In the genomic region with DNA sequence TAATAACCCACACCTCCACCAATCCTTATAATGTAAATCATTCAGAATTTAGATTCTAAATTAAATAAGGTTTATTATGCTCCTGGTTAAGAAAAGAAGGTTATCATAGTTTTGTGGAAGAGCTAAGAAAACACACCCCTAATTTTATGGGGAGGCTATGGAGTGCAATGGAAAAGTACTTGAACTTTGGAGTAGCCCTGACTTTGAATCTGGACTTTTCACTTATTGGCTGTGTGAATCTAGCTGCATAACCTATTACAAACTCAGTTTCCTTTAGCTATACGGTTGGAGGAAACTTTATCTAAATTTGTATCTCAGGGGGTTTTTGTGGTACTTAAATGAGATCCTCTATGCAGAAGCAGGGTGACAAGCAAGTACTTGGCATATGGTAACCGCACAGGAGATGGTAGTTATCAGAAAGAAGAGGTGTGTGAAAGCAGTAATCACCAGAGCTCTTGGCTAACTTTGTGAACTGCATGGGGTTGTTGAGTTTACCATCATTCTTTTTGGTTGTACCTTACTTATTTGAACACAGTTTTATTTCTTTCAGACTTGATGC, we compare ENCODE assay signal across 31 cellular contexts.
"Had no signal": no experiment of that assay in that cellular context is flagged by ENCODE, and none has a peak within 500 bp of the region (broad histone marks: within the 10 kb centered on the region; RNA-seq: fewer than 3 reads in every experiment).

No MANE protein-coding gene starts in this region.

- DNase-seq: activated CD4-positive, alpha-beta T cell treated with anti-CD3 and anti-CD28 coated beads, Interleukin-2, amount 10 ng/mL, durations not matched to agents 24 days and 14 days; activated CD4-positive, alpha-beta T cell treated with anti-CD3 and anti-CD28 coated beads, Interleukin-2, amount 50 U/mL, for 4 hours; activated CD8-positive, alpha-beta memory T cell treated with anti-CD3 and anti-CD28 coated beads, Interleukin-2, amount 50 U/mL, for 4 hours; activated gamma-delta T cell treated with Interleukin-2 at 50 U/mL for 16 hours; activated naive CD4-positive, alpha-beta T cell treated with anti-CD3 and anti-CD28 coated beads for 36 hours; activated T-cell treated with anti-CD3 and anti-CD28 coated beads for 4 hours; activated T-cell treated with anti-CD3 and anti-CD28 coated beads, Interleukin-2, amount 50 U/mL, for 4 hours; amygdala; caudate nucleus; cerebellar nuclear complex; Kasumi-1; KG1; MG63; NCI-H1048; NCI-H1105 treated with DMSO at 0.1 percent for 48 hours; NCI-H1436; NCI-H1694; NCI-H1930; NCI-H2081 treated with DMSO at 0.1 percent for 48 hours; NCI-H226; NCI-H446 treated with DMSO at 0.1 percent for 48 hours; NCI-H524 treated with DMSO at 0.1 percent for 48 hours; SHP77; SJCRH30; T1000 had no signal

- ATAC-seq: activated naive CD4-positive, alpha-beta T cell treated with anti-CD3 and anti-CD28 coated beads, Interleukin-2, amount 50 U/mL, for 72 hours; activated T-cell treated with anti-CD3 and anti-CD28 coated beads, Interleukin-2, amount 50 U/mL, for 4 hours; Panc1 had no signal

- H3K4me3 ChIP-seq: MG63, SJCRH30, SK-N-MC had no signal

- H3K4me1 Mint-ChIP-seq: activated CD4-positive, alpha-beta T cell treated with anti-CD3 and anti-CD28 coated beads, Interleukin-2, amount 10 ng/mL, durations not matched to agents 24 days and 14 days had no signal

- H3K27me3 Mint-ChIP-seq: brain had no signal

- H3K27me3 ChIP-seq: MG63, SJCRH30 had no signal

- H3K4me3 Mint-ChIP-seq: activated CD4-positive, alpha-beta T cell treated with anti-CD3 and anti-CD28 coated beads, Interleukin-2, amount 10 ng/mL, durations not matched to agents 24 days and 14 days; activated naive CD4-positive, alpha-beta T cell treated with anti-CD3 and anti-CD28 coated beads for 36 hours; activated T-cell treated with anti-CD3 and anti-CD28 coated beads, Interleukin-2, amount 50 U/mL, for 4 hours; activated T-helper 1 cell treated with anti-CD3 and anti-CD28 coated beads, Interleukin-12 subunit alpha, Interleukin-12 subunit beta, Interleukin-2, Interleukin-4 antibody, amounts not matched to agents 30 ng/mL and 10 ng/mL and 1 ng/mL, durations not matched to agents 14 hours and 24 hours and 36 hours; brain had no signal

- H3K27ac ChIP-seq: SJCRH30, SK-N-MC had no signal

- H3K9me3 ChIP-seq: MG63, SJCRH30 had no signal

- H3K36me3 Mint-ChIP-seq: activated naive CD4-positive, alpha-beta T cell treated with anti-CD3 and anti-CD28 coated beads, Interleukin-2, amount 50 U/mL, for 72 hours had no signal

- H3K9me3 Mint-ChIP-seq: activated CD4-positive, alpha-beta T cell treated with anti-CD3 and anti-CD28 coated beads, Interleukin-2, amount 10 ng/mL, durations not matched to agents 24 days and 14 days; activated naive CD4-positive, alpha-beta T cell treated with anti-CD3 and anti-CD28 coated beads for 36 hours; activated naive CD4-positive, alpha-beta T cell treated with anti-CD3 and anti-CD28 coated beads, Interleukin-2, amount 50 U/mL, for 72 hours; activated T-cell treated with anti-CD3 and anti-CD28 coated beads, Interleukin-2, amount 50 U/mL, for 4 hours; activated T-helper 1 cell treated with anti-CD3 and anti-CD28 coated beads, Interleukin-12 subunit alpha, Interleukin-12 subunit beta, Interleukin-2, Interleukin-4 antibody, amounts not matched to agents 30 ng/mL and 10 ng/mL and 1 ng/mL, durations not matched to agents 14 hours and 24 hours and 36 hours had no signal

- H3K27ac Mint-ChIP-seq: activated CD4-positive, alpha-beta T cell treated with anti-CD3 and anti-CD28 coated beads, Interleukin-2, amount 10 ng/mL, durations not matched to agents 24 days and 14 days; activated naive CD4-positive, alpha-beta T cell treated with anti-CD3 and anti-CD28 coated beads for 36 hours; activated naive CD4-positive, alpha-beta T cell treated with anti-CD3 and anti-CD28 coated beads, Interleukin-2, amount 50 U/mL, for 72 hours; activated T-helper 1 cell treated with anti-CD3 and anti-CD28 coated beads, Interleukin-12 subunit alpha, Interleukin-12 subunit beta, Interleukin-2, Interleukin-4 antibody, amounts not matched to agents 30 ng/mL and 10 ng/mL and 1 ng/mL, durations not matched to agents 14 hours and 24 hours and 36 hours; brain had no signal

- FAIRE-seq: bronchial epithelial cell had no signal

- H3K36me3 ChIP-seq: MG63, SJCRH30 had no signal
